ENCODE assay signal across 27 cellular contexts in the genomic region with DNA sequence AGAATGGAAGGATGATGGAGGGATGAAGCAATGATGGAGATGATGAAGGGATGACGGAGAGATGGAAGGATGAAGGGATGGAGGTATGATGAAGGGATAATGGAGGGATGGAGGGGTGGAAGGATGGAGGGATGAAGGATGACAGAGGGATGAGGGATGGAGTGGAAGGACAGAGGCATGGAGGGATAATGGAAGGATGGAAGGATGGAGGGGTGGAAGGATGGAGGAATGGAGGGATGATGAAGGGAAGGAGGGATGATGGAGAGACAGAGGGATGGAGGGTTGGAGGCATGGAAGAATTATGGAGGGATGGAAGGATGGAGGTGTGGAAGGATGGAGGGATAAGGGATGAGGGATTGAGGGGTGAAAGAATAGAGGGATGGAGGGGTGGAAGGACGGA.
"Had no signal": no experiment of that assay in that cellular context is flagged by ENCODE, and none has a peak within 500 bp of the region (broad histone marks: within the 10 kb centered on the region; RNA-seq: fewer than 3 reads in every experiment).

No MANE protein-coding gene starts in this region.

- FAIRE-seq: astrocyte, TTC549 had no signal

- H3K4me3 ChIP-seq: adrenal gland, body of pancreas, breast epithelium had no signal

- H3K4me3 Mint-ChIP-seq: activated B cell treated with CpG ODN at 0.5 μM for 24 hours; activated CD4-positive, alpha-beta memory T cell treated with anti-CD3 and anti-CD28 coated beads for 36 hours; activated CD8-positive, alpha-beta T cell treated with anti-CD3 and anti-CD28 coated beads for 36 hours; activated naive CD4-positive, alpha-beta T cell treated with anti-CD3 and anti-CD28 coated beads for 36 hours; activated naive CD8-positive, alpha-beta T cell treated with anti-CD3 and anti-CD28 coated beads for 36 hours; activated T-cell treated with anti-CD3 and anti-CD28 coated beads, Interleukin-2, amount 50 U/mL, for 24 hours; activated T-helper 1 cell treated with anti-CD3 and anti-CD28 coated beads, Interleukin-12 subunit alpha, Interleukin-12 subunit beta, Interleukin-2, Interleukin-4 antibody, amounts not matched to agents 30 ng/mL and 10 ng/mL and 1 ng/mL, durations not matched to agents 14 hours and 24 hours and 36 hours; activated T-helper 17 cell treated with anti-CD3 and anti-CD28 coated beads, Interleukin-2, amount 50 U/mL, for 72 hours; T-helper 1 cell treated with Interleukin-12 subunit alpha and Interleukin-12 subunit beta and Interleukin-4 antibody, amounts not matched to agents 30 μg/mL and 1 μg/mL, for 36 hours; T-helper 2 cell treated with Interferon-gamma antibody and Interleukin-4, amounts not matched to agents 5 μg/mL and 100 μg/mL, for 36 hours had no signal

- DNase-seq: activated B cell treated with CpG ODN at 0.5 μM for 24 hours; activated CD4-positive, alpha-beta T cell treated with anti-CD3 and anti-CD28 coated beads for 4 hours; activated CD4-positive, CD25-positive, alpha-beta regulatory T cell treated with anti-CD3 and anti-CD28 coated beads, Interleukin-2, amount 50 U/mL, for 72 hours; activated CD8-positive, alpha-beta memory T cell treated with anti-CD3 and anti-CD28 coated beads, Interleukin-2, amount 50 U/mL, for 4 hours; activated gamma-delta T cell treated with Interleukin-2 at 50 U/mL for 16 hours; activated naive CD4-positive, alpha-beta T cell; activated naive CD4-positive, alpha-beta T cell treated with anti-CD3 and anti-CD28 coated beads, Interleukin-2, amount 50 U/mL, for 16 hours; activated T-cell treated with anti-CD3 and anti-CD28 coated beads for 4 hours; amniotic stem cell; T-helper 9 cell had no signal

- ATAC-seq: body of pancreas had no signal

- H3K27ac ChIP-seq: adrenal gland, body of pancreas, brain microvascular endothelial cell, breast epithelium, VCaP had no signal

- H3K36me3 Mint-ChIP-seq: activated CD4-positive, alpha-beta memory T cell treated with anti-CD3 and anti-CD28 coated beads for 36 hours; activated naive CD4-positive, alpha-beta T cell treated with anti-CD3 and anti-CD28 coated beads, Interleukin-2, amount 50 U/mL, for 72 hours; activated naive CD8-positive, alpha-beta T cell treated with anti-CD3 and anti-CD28 coated beads for 36 hours had no signal

- H3K36me3 ChIP-seq: adrenal gland, brain microvascular endothelial cell, breast epithelium had no signal

- H3K9me3 Mint-ChIP-seq: activated B cell treated with CpG ODN at 0.5 μM for 24 hours; activated CD4-positive, alpha-beta memory T cell treated with anti-CD3 and anti-CD28 coated beads for 36 hours; activated CD8-positive, alpha-beta T cell treated with anti-CD3 and anti-CD28 coated beads for 36 hours; activated naive CD4-positive, alpha-beta T cell treated with anti-CD3 and anti-CD28 coated beads for 36 hours; activated naive CD8-positive, alpha-beta T cell treated with anti-CD3 and anti-CD28 coated beads for 36 hours; activated T-cell treated with anti-CD3 and anti-CD28 coated beads, Interleukin-2, amount 50 U/mL, for 24 hours; activated T-helper 1 cell treated with anti-CD3 and anti-CD28 coated beads, Interleukin-12 subunit alpha, Interleukin-12 subunit beta, Interleukin-2, Interleukin-4 antibody, amounts not matched to agents 30 ng/mL and 10 ng/mL and 1 ng/mL, durations not matched to agents 14 hours and 24 hours and 36 hours; activated T-helper 17 cell treated with anti-CD3 and anti-CD28 coated beads, Interleukin-2, amount 50 U/mL, for 72 hours; T-helper 1 cell treated with Interleukin-12 subunit alpha and Interleukin-12 subunit beta and Interleukin-4 antibody, amounts not matched to agents 30 μg/mL and 1 μg/mL, for 36 hours; T-helper 2 cell treated with Interferon-gamma antibody and Interleukin-4, amounts not matched to agents 5 μg/mL and 100 μg/mL, for 36 hours had no signal

- H3K27ac Mint-ChIP-seq: activated B cell treated with CpG ODN at 0.5 μM for 24 hours; activated CD4-positive, alpha-beta memory T cell treated with anti-CD3 and anti-CD28 coated beads for 36 hours; activated CD8-positive, alpha-beta T cell treated with anti-CD3 and anti-CD28 coated beads for 36 hours; activated naive CD4-positive, alpha-beta T cell treated with anti-CD3 and anti-CD28 coated beads for 36 hours; activated naive CD4-positive, alpha-beta T cell treated with anti-CD3 and anti-CD28 coated beads, Interleukin-2, amount 50 U/mL, for 72 hours; activated naive CD8-positive, alpha-beta T cell treated with anti-CD3 and anti-CD28 coated beads for 36 hours; activated T-cell treated with anti-CD3 and anti-CD28 coated beads, Interleukin-2, amount 50 U/mL, for 24 hours; activated T-helper 1 cell treated with anti-CD3 and anti-CD28 coated beads, Interleukin-12 subunit alpha, Interleukin-12 subunit beta, Interleukin-2, Interleukin-4 antibody, amounts not matched to agents 30 ng/mL and 10 ng/mL and 1 ng/mL, durations not matched to agents 14 hours and 24 hours and 36 hours; activated T-helper 17 cell treated with anti-CD3 and anti-CD28 coated beads, Interleukin-2, amount 50 U/mL, for 72 hours; T-helper 1 cell treated with Interleukin-12 subunit alpha and Interleukin-12 subunit beta and Interleukin-4 antibody, amounts not matched to agents 30 μg/mL and 1 μg/mL, for 36 hours; T-helper 2 cell treated with Interferon-gamma antibody and Interleukin-4, amounts not matched to agents 5 μg/mL and 100 μg/mL, for 36 hours had no signal

- H3K9me3 ChIP-seq: adrenal gland, body of pancreas, breast epithelium had no signal

- H3K4me1 ChIP-seq: adrenal gland, body of pancreas, breast epithelium had no signal

- H3K4me1 Mint-ChIP-seq: activated B cell treated with CpG ODN at 0.5 μM for 24 hours; activated naive CD8-positive, alpha-beta T cell treated with anti-CD3 and anti-CD28 coated beads for 36 hours had no signal
